In the genomic region with DNA sequence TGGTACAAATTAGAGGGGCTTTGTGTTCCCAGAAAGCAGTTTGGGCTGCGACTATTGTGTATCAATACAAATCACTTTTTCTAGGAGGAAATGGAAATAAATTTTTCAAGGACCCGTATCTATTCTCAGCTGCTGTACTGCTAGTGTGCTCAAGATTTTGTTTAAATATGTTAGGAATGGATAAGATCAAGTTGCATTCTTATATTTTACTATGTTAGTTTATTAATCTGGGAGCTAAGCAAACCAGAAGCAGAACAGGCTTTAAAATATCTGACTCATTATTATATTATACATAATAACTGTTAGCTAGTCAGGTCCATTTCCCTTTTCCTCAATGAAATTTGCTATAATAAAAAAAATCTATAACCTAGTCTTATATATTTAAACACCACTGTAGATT, we compare ENCODE assay signal across 24 cellular contexts.
"Had no signal": no experiment of that assay in that cellular context is flagged by ENCODE, and none has a peak within 500 bp of the region (broad histone marks: within the 10 kb centered on the region; RNA-seq: fewer than 3 reads in every experiment).

No MANE protein-coding gene starts in this region.

- H3K36me3 ChIP-seq: breast epithelium, esophagus muscularis mucosa, heart right ventricle, right lobe of liver had no signal

- DNase-seq: activated B cell treated with CpG ODN at 0.5 μM for 24 hours; activated CD4-positive, alpha-beta T cell treated with anti-CD3 and anti-CD28 coated beads, Interleukin-2, amount 50 U/mL, for 4 hours; activated naive CD4-positive, alpha-beta T cell; activated T-cell treated with anti-CD3 and anti-CD28 coated beads for 4 hours; activated T-cell treated with anti-CD3 and anti-CD28 coated beads, Interleukin-2, amount 50 U/mL, for 72 hours; central memory CD4-positive, alpha-beta T cell; endodermal cell; heart right ventricle; mucosa of descending colon; right lobe of liver; stimulated activated CD4-positive, alpha-beta T cell treated with anti-CD3 and anti-CD28 coated beads, Interleukin-4, amount 100 ng/mL, for 4 hours; stimulated activated CD8-positive, alpha-beta memory T cell treated with anti-CD3 and anti-CD28 coated beads, Interleukin-4, amount 100 ng/mL, for 48 hours; stimulated activated naive CD8-positive, alpha-beta T cell treated with anti-CD3 and anti-CD28 coated beads, Interleukin-15, amount 100 ng/mL, for 72 hours; substantia nigra; T-helper 1 cell had no signal

- H3K27ac ChIP-seq: breast epithelium, esophagus muscularis mucosa, heart right ventricle, right lobe of liver, skin epidermis had no signal

- H3K4me1 ChIP-seq: breast epithelium, esophagus muscularis mucosa, heart right ventricle had no signal

- H3K4me3 ChIP-seq: breast epithelium, esophagus muscularis mucosa, heart right ventricle, lung, mucosa of descending colon, right lobe of liver, skin epidermis had no signal

- H3K9me3 ChIP-seq: breast epithelium, esophagus muscularis mucosa, heart right ventricle, mucosa of descending colon, right lobe of liver had no signal

- ATAC-seq: activated naive CD4-positive, alpha-beta T cell treated with anti-CD3 and anti-CD28 coated beads, Interleukin-2, amount 50 U/mL, for 72 hours; activated T-cell treated with anti-CD3 and anti-CD28 coated beads, Interleukin-2, amount 50 U/mL, for 72 hours; heart right ventricle; left lobe of liver; mucosa of descending colon; natural killer cell treated with Interleukin-12 subunit alpha and Interleukin-12 subunit beta and Interleukin-15 and Interleukin-18, amount 100 ng/mL, for 72 hours; right lobe of liver; stimulated activated memory B cell treated with anti-CD40 and anti-IgM and Interleukin-4, amounts not matched to agents 10 μg/mL and 1 μg/mL and 100 μg/mL, for 72 hours; stimulated activated naive CD8-positive, alpha-beta T cell treated with anti-CD3 and anti-CD28 coated beads, Interleukin-15, amount 100 ng/mL, for 72 hours had no signal

- H3K27me3 ChIP-seq: breast epithelium, esophagus muscularis mucosa, foreskin keratinocyte, heart right ventricle, right lobe of liver had no signal
